In genomic region chr16:78425957-78426590, GRCh38 we compare ENCODE assay signal across 24 cellular contexts.
"Had no signal": no experiment of that assay in that cellular context is flagged by ENCODE, and none has a peak within 500 bp of the region (broad histone marks: within the 10 kb centered on the region; RNA-seq: fewer than 3 reads in every experiment).

No MANE protein-coding gene starts in this region.

- H3K9me3 Mint-ChIP-seq: effector memory CD8-positive, alpha-beta T cell; natural killer cell treated with Interleukin-12 subunit alpha and Interleukin-12 subunit beta and Interleukin-15 and Interleukin-18, amount 100 ng/mL, for 72 hours; stimulated activated naive CD8-positive, alpha-beta T cell treated with anti-CD3 and anti-CD28 coated beads, Interleukin-15, Interleukin-2, amounts not matched to agents 100 ng/mL and 50 ng/mL, for 24 hours had no signal

- H3K27ac Mint-ChIP-seq: dendritic cell treated with granulocyte-macrophage colony-stimulating factor and Interleukin-4, amounts not matched to agents 40 ng/mL and 50 ng/mL, for 4 days; effector memory CD8-positive, alpha-beta T cell; natural killer cell treated with Interleukin-12 subunit alpha and Interleukin-12 subunit beta and Interleukin-15 and Interleukin-18, amount 100 ng/mL, for 72 hours; stimulated activated memory B cell treated with anti-CD40 and anti-IgM and Interleukin-4, amounts not matched to agents 10 μg/mL and 1 μg/mL and 100 μg/mL, for 72 hours; stimulated activated naive CD8-positive, alpha-beta T cell treated with anti-CD3 and anti-CD28 coated beads, Interleukin-15, Interleukin-2, amounts not matched to agents 100 ng/mL and 50 ng/mL, for 24 hours had no signal

- H3K4me2 ChIP-seq: hepatocyte had no signal

- H3K4me1 ChIP-seq: esophagus squamous epithelium, psoas muscle, right lobe of liver, testis, tibial nerve, upper lobe of right lung, vagina had no signal

- DNase-seq: effector memory CD8-positive, alpha-beta T cell; esophagus squamous epithelium; foreskin melanocyte; head of caudate nucleus; kidney; left cardiac atrium; left ventricle myocardium superior; mesenchymal stem cell; midbrain; psoas muscle; retina; right lobe of liver; stimulated activated CD4-positive, alpha-beta T cell treated with anti-CD3 and anti-CD28 coated beads, Interleukin-4, amount 100 ng/mL, for 24 hours; testis; upper lobe of right lung had no signal

- ATAC-seq: effector memory CD8-positive, alpha-beta T cell; left cardiac atrium; left ventricle myocardium superior; natural killer cell treated with Interleukin-12 subunit alpha and Interleukin-12 subunit beta and Interleukin-15 and Interleukin-18, amount 100 ng/mL, for 72 hours; psoas muscle; right lobe of liver; stimulated activated memory B cell treated with anti-CD40 and anti-IgM and Interleukin-4, amounts not matched to agents 10 μg/mL and 1 μg/mL and 100 μg/mL, for 72 hours; upper lobe of right lung had no signal

- H3K9me3 ChIP-seq: esophagus squamous epithelium, psoas muscle, right lobe of liver, testis, tibial nerve, upper lobe of right lung, vagina had no signal

- H3K4me3 Mint-ChIP-seq: dendritic cell treated with granulocyte-macrophage colony-stimulating factor and Interleukin-4, amounts not matched to agents 40 ng/mL and 50 ng/mL, for 4 days; effector memory CD8-positive, alpha-beta T cell; natural killer cell treated with Interleukin-12 subunit alpha and Interleukin-12 subunit beta and Interleukin-15 and Interleukin-18, amount 100 ng/mL, for 72 hours; stimulated activated memory B cell treated with anti-CD40 and anti-IgM and Interleukin-4, amounts not matched to agents 10 μg/mL and 1 μg/mL and 100 μg/mL, for 72 hours; stimulated activated naive CD8-positive, alpha-beta T cell treated with anti-CD3 and anti-CD28 coated beads, Interleukin-15, Interleukin-2, amounts not matched to agents 100 ng/mL and 50 ng/mL, for 24 hours had no signal

- H3K27me3 Mint-ChIP-seq: dendritic cell treated with granulocyte-macrophage colony-stimulating factor and Interleukin-4, amounts not matched to agents 40 ng/mL and 50 ng/mL, for 4 days; effector memory CD8-positive, alpha-beta T cell; natural killer cell treated with Interleukin-12 subunit alpha and Interleukin-12 subunit beta and Interleukin-15 and Interleukin-18, amount 100 ng/mL, for 72 hours; stimulated activated memory B cell treated with anti-CD40 and anti-IgM and Interleukin-4, amounts not matched to agents 10 μg/mL and 1 μg/mL and 100 μg/mL, for 72 hours; stimulated activated naive CD8-positive, alpha-beta T cell treated with anti-CD3 and anti-CD28 coated beads, Interleukin-15, Interleukin-2, amounts not matched to agents 100 ng/mL and 50 ng/mL, for 24 hours had no signal

- H3K27ac ChIP-seq: epithelial cell of prostate, esophagus squamous epithelium, hepatocyte, psoas muscle, right lobe of liver, testis, tibial nerve, upper lobe of right lung, vagina had no signal

- H3K27me3 ChIP-seq: esophagus squamous epithelium, hepatocyte, right lobe of liver, testis, tibial nerve, upper lobe of right lung, vagina had no signal

- H3K4me1 Mint-ChIP-seq: stimulated activated memory B cell treated with anti-CD40 and anti-IgM and Interleukin-4, amounts not matched to agents 10 μg/mL and 1 μg/mL and 100 μg/mL, for 72 hours had no signal

- H3K4me3 ChIP-seq: esophagus squamous epithelium, hepatocyte, lung, psoas muscle, right lobe of liver, testis, tibial nerve, upper lobe of right lung, vagina had no signal

- H2AFZ ChIP-seq: hepatocyte had no signal

- H3K79me2 ChIP-seq: hepatocyte had no signal

- H3K36me3 ChIP-seq: esophagus squamous epithelium, right lobe of liver, upper lobe of right lung, vagina had no signal
